In the genomic region with DNA sequence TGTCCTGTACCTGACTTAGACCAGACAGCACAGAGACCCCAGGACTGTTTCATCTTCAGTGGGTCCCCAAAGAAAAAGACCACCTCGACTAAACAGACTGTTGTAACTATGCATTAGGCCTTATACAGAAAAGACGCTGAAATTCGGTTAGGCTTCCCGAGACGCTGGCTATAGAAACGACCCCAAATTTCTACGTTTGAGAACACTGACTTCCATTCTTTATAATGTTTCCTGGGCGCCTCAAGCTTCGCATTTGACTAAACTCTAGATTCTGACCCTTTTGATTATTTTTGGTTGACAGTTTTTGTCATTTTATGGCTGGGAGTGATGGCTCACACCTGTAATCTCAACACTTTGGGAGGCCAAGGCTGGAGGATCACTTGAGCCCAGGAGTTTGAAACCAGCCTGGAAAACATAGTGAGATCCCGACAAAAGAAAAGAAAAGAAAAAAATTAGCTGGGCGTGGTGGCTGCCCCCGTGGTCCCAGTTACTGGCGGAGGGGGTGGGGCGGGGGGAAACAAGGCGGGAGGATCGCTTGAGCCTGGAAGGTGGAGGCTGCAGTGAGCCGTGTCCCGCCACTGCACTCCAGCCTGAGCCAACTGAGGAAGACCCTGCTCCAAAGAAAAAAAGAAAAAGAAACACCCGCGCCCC, we compare ENCODE assay signal across 8 cellular contexts.
DNase-seq lines count a peak whose midpoint lies in the region; ATAC-seq and TF ChIP-seq lines count a peak whose summit lies in the region.

No MANE protein-coding gene starts in this region.

- POLR2A ChIA-PET in AG04449 (lab: Yijun Ruan, JAX) = interaction anchor here (0.9 kb wide), 1 partner anchor 15 kb away, joined by 3 read pairs; no protein-coding TSS in a partner anchor

- H3K27me3 ChIP-seq in KMS-11 (ENCODE audit: insufficient read depth, low read depth) (no peaks in the 10 kb centered on the region), muscle layer of colon (ENCODE audit: control insufficient read depth in 1 of 2, insufficient read depth in 2 of 2, low read length in 2 of 2) (no peaks in the 10 kb centered on the region)

- ATAC-seq in HG03457 (IDR thresholded peaks at IDR 0.05; ENCODE audit: unreplicated experiment) (no peak), GM19463 (IDR thresholded peaks at IDR 0.05; ENCODE audit: unreplicated experiment) (no peak), HG02884 (IDR thresholded peaks at IDR 0.05; ENCODE audit: unreplicated experiment) (no peak)

- peak overlapping the region; percentile 43; the same call in 1 of the 2 replicates for H2AFZ ChIP-seq in KMS-11 (ENCODE audit: low read depth)

- CTCF ChIA-PET in AG04449 (lab: Yijun Ruan, JAX) = interaction anchor here (0.8 to 1.3 kb wide), 4 partner anchors 34 to 222 kb away, joined by 3 to 6 read pairs (median 3); no protein-coding TSS in a partner anchor

- TF ChIP-seq CTCF in AG04449 (IDR thresholded peaks at IDR 0.05; ENCODE audit: insufficient read depth, low read length, missing control alignments) = no peak
- TF ChIP-seq CTCF in KMS-11 (conservative IDR thresholded peaks at IDR 0.05; ENCODE audit: low read depth, low read length) = no peak
- no peak for TF ChIP-seq CTCF in choroid plexus epithelial cell (conservative IDR thresholded peaks at IDR 0.05; ENCODE audit: low read depth, low read length)

- peaks cover 46% of the 10 kb centered on the region for H3K79me2 ChIP-seq in KMS-11 (ENCODE audit: insufficient read depth, low read depth)

- DNase-seq in AG04449 (ENCODE audit: low read depth, low spot score) (no peak), choroid plexus epithelial cell (ENCODE audit: low read depth) (no peak), globus pallidus (ENCODE audit: low spot score) (no peak)

- H3K9ac ChIP-seq in KMS-11 (peak overlapping the region; percentile 78), muscle layer of colon (ENCODE audit: low read length) (peak overlapping the region; percentile 33)

- H3K27ac ChIP-seq in KMS-11 = peak overlapping the region; percentile 56; the same call in 1 of the 2 replicates
- peak overlapping the region; percentile 86 for H3K27ac ChIP-seq in muscle layer of colon (ENCODE audit: low read depth, low read length)

- H3K4me3 ChIP-seq in AG04449 (ENCODE audit: low read depth, low read length) = peak overlapping the region; percentile 78
- H3K4me3 ChIP-seq in KMS-11 (IDR thresholded peaks at IDR 0.05; ENCODE audit: insufficient read depth, low read depth, low read length) = no peak overlapping the region
- peak overlapping the region; percentile 84 for H3K4me3 ChIP-seq in choroid plexus epithelial cell (ENCODE audit: low read depth, low read length)
- H3K4me3 ChIP-seq in muscle layer of colon (ENCODE audit: low read depth in 1 of 2, low read length in 2 of 2) = peak overlapping the region; percentile 37 to 75

- H3K9me3 ChIP-seq in muscle layer of colon (ENCODE audit: low read length) = no peaks in the 10 kb centered on the region

- H3K4me1 ChIP-seq in KMS-11 (ENCODE audit: low read depth, poor library complexity, severe bottlenecking) = peaks cover 40% of the 10 kb centered on the region
- peaks cover 21% of the 10 kb centered on the region for H3K4me1 ChIP-seq in muscle layer of colon (ENCODE audit: insufficient read depth, low read length)

- peak overlapping the region; percentile 95 for H3K4me2 ChIP-seq in KMS-11

- peaks cover 26% of the 10 kb centered on the region for H4K20me1 ChIP-seq in KMS-11 (ENCODE audit: insufficient read depth)

- H3K36me3 ChIP-seq in KMS-11 (ENCODE audit: insufficient read depth) (no peaks in the 10 kb centered on the region), muscle layer of colon (ENCODE audit: insufficient read depth, low read length) (no peaks in the 10 kb centered on the region)
